Comparison of ENCODE assay signal across 3 cellular contexts in the genomic region with DNA sequence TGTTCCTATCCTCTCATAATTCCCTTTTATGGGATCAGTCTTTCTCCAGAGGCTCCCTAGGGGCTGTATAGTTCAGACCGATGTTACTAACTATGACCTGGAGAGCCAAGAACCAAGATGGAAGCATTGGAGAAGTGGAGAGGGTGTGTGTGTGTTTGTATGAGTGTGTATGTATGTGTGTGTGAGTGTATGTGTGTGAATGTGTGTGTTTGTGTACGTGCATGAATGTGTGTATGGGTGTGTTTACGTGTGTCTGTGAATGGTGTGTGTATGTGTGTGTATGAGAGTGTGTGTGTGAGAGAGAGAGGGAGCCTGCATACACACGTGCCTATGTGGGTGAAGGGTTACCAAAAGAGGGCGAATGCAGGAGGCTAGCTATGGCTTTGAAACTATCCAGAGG.
TF ChIP-seq lines count a peak whose summit lies in the region.

No MANE protein-coding gene starts in this region.

TF ChIP-seq in IMR-90, 13 proteins besides CTCF, POLR2A, EP300 and RAD21:
- no peak for TF ChIP-seq NFE2L2 (IDR thresholded peaks at IDR 0.05; ENCODE audit: low read depth, low read length)
TF ChIP-seq in IMR-90: peak in this region for 0.

TF ChIP-seq in GM12878, 131 proteins besides CTCF, POLR2A, EP300 and RAD21:
- 0 out of 2 replicates have a peak, but pooled peaks have one; percentile 15 for TF ChIP-seq FOXK2 (IDR thresholded peaks at IDR 0.05)
- TF ChIP-seq SMAD1 (IDR thresholded peaks at IDR 0.05; ENCODE audit: low read depth, partially characterized antibody): no peak

TF ChIP-seq in H1, 55 proteins besides CTCF, POLR2A, EP300 and RAD21:
- TF ChIP-seq CBX5 (IDR thresholded peaks at IDR 0.05; ENCODE audit: low read depth, low read length) (no peak), HDAC2 (IDR thresholded peaks at IDR 0.05; ENCODE audit: borderline replicate concordance in 1 of 2, low read depth in 2 of 2, low read length in 2 of 2) (no peak), KDM5A (IDR thresholded peaks at IDR 0.05; ENCODE audit: low read length) (no peak), TCF12 (IDR thresholded peaks at IDR 0.05; ENCODE audit: low read depth, low read length) (no peak), NANOG (IDR thresholded peaks at IDR 0.05; ENCODE audit: insufficient read depth, low read depth, low read length, poor library complexity, severe bottlenecking) (no peak), MAFK (IDR thresholded peaks at IDR 0.05; ENCODE audit: low read depth, low read length) (no peak), SP1 (IDR thresholded peaks at IDR 0.05; ENCODE audit: low read depth, low read length) (no peak), SIX5 (IDR thresholded peaks at IDR 0.05; ENCODE audit: low read depth, low read length) (no peak), RBBP5 (IDR thresholded peaks at IDR 0.05; ENCODE audit: borderline replicate concordance, low read depth, low read length) (no peak), SIRT6 (IDR thresholded peaks at IDR 0.05; ENCODE audit: low read length) (no peak), PHF8 (conservative IDR thresholded peaks at IDR 0.05; ENCODE audit: low read depth, low read length) (no peak), GABPA (IDR thresholded peaks at IDR 0.05; ENCODE audit: borderline replicate concordance, insufficient read depth, low read length) (no peak)
- TF ChIP-seq, protein P1, sequence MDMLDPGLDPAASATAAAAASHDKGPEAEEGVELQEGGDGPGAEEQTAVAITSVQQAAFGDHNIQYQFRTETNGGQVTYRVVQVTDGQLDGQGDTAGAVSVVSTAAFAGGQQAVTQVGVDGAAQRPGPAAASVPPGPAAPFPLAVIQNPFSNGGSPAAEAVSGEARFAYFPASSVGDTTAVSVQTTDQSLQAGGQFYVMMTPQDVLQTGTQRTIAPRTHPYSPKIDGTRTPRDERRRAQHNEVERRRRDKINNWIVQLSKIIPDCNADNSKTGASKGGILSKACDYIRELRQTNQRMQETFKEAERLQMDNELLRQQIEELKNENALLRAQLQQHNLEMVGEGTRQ (IDR thresholded peaks at IDR 0.05; ENCODE audit: low read length): no peak
TF ChIP-seq in H1: peak in this region for 0.
